ENCODE assay signal across 8 cellular contexts in genomic region chr10:101042667-101043355, GRCh38. TPM values are rescaled to one million over a fixed set of nuclear protein-coding genes. Genes with fewer than 3 reads are reported as not detected.
DNase-seq lines count a peak whose midpoint lies in the region; ATAC-seq, FAIRE-seq and TF ChIP-seq lines count a peak whose summit lies in the region.

No MANE protein-coding gene starts in this region.

- TF ChIP-seq CTCF in brain (conservative IDR thresholded peaks at IDR 0.05), result no peak

- FAIRE-seq in TTC549 (lab: Jason Lieb, UNC), result peak; percentile 66

- H3K4me1 Mint-ChIP-seq in brain, result peaks cover 49% of the 10 kb centered on the region

- no peaks in the 10 kb centered on the region for H3K9me3 ChIP-seq in iPS-15b (ENCODE audit: control insufficient read depth, insufficient read depth, low read length)

- peaks cover 42% of the 10 kb centered on the region for H3K27me3 Mint-ChIP-seq in brain

- no peaks in the 10 kb centered on the region for H3K9me3 Mint-ChIP-seq in brain

- peaks cover 57% of the 10 kb centered on the region for H3K27me3 ChIP-seq in iPS-15b (ENCODE audit: control insufficient read depth, insufficient read depth, low read length)

- H3K9ac ChIP-seq in iPS-15b (ENCODE audit: low read depth, low read length), result peak overlapping the region; percentile 42

- peak overlapping the region; percentile 97 to 99 (median 98) for H3K27ac Mint-ChIP-seq in brain

- H3K4me3 ChIP-seq in iPS-15b (ENCODE audit: low read depth, low read length), result peak overlapping the region; percentile 79
- H3K4me3 ChIP-seq in skeletal muscle cell (ENCODE audit: low read depth, low read length), result peak overlapping the region; percentile 55

- ATAC-seq in HG03025 (IDR thresholded peaks at IDR 0.05; ENCODE audit: low FRiP score, unreplicated experiment), result peak; percentile 89

- no peaks in the 10 kb centered on the region for H3K36me3 ChIP-seq in iPS-15b (ENCODE audit: control insufficient read depth, insufficient read depth, low read length)

- peaks cover 9% of the 10 kb centered on the region for H3K4me1 ChIP-seq in iPS-15b (ENCODE audit: control insufficient read depth, insufficient read depth, low read length)

- DNase-seq in NK-92 treated with Interleukin-12 subunit alpha and Interleukin-12 subunit beta, amount 100 ng/mL, for 24 hours (lab: John Stamatoyannopoulos, UW), result peak; percentile 85
- DNase-seq in NK-92 (lab: John Stamatoyannopoulos, UW; ENCODE audit: unreplicated experiment), result no peak
- DNase-seq in NCI-H2081 treated with DMSO at 0.1 percent for 48 hours (lab: John Stamatoyannopoulos, UW), result peak; percentile 23
- DNase-seq in skeletal muscle cell (ENCODE audit: low read depth), result peak; percentile 78

- peaks cover 5% of the 10 kb centered on the region for H3K36me3 Mint-ChIP-seq in brain

- peak overlapping the region; percentile 87 to 97 (median 91) for H3K4me3 Mint-ChIP-seq in brain

RNA-seq across cellular contexts. Expression of gene SFXN3, which starts 11.8 kb away (rescaled TPM):
- 25.9 TPM for polyA plus RNA-seq in brain (ENCODE audit: insufficient read depth, low read depth, low replicate concordance)

RNA-seq across cellular contexts. Expression of gene PDZD7, which starts 11.9 kb away (rescaled TPM):
- 8.2 TPM for polyA plus RNA-seq in brain (ENCODE audit: insufficient read depth, low read depth, low replicate concordance)

RNA-seq across cellular contexts. Expression of gene KAZALD1, which starts 19.0 kb away (rescaled TPM):
- 5.0 TPM for polyA plus RNA-seq in brain (ENCODE audit: insufficient read depth, low read depth, low replicate concordance)

RNA-seq across cellular contexts. Expression of gene LZTS2, which starts 43.2 kb away (rescaled TPM):
- 54.6 TPM for polyA plus RNA-seq in brain (ENCODE audit: insufficient read depth, low read depth, low replicate concordance)

RNA-seq across cellular contexts. Expression of gene TWNK, which starts 55.5 kb away (rescaled TPM):
- polyA plus RNA-seq in brain (ENCODE audit: insufficient read depth, low read depth, low replicate concordance), result 9.2 TPM
